Comparison of ENCODE assay signal across 18 cellular contexts in genomic region chrX:120671963-120672362, GRCh38. TPM values are rescaled to one million over a fixed set of nuclear protein-coding genes. Genes with fewer than 3 reads are reported as not detected.
A peak's percentile ranks its signal among the peaks of the same experiment; 100 is the strongest.
DNase-seq lines count a peak whose midpoint lies in the region; ATAC-seq, FAIRE-seq and TF ChIP-seq lines count a peak whose summit lies in the region.
"Had no signal": no experiment of that assay in that cellular context is flagged by ENCODE, and none has a peak within 500 bp of the region (broad histone marks: within the 10 kb centered on the region; RNA-seq: fewer than 3 reads in every experiment).

No MANE protein-coding gene starts in this region.

- no peaks in the 10 kb centered on the region for H3K36me3 ChIP-seq in mesenchymal stem cell (ENCODE audit: control insufficient read depth in 1 of 2, insufficient read depth in 2 of 2, low read depth in 1 of 2, low read length in 2 of 2)
- no peaks in the 10 kb centered on the region for H3K36me3 ChIP-seq in Caco-2 (ENCODE audit: control insufficient read depth, insufficient read depth, low read length)
- H3K36me3 ChIP-seq: neural progenitor cell had no signal

- peak in 1 of 2 experiments; percentile 41; a peak in 2 of 6 replicates for ATAC-seq in A549
- ATAC-seq: activated CD8-positive, alpha-beta memory T cell treated with anti-CD3 and anti-CD28 coated beads, Interleukin-2, amount 10 ng/mL, durations not matched to agents 7 days and 5 days had no signal

- no peak overlapping the region for H2BK120ac ChIP-seq in mesenchymal stem cell (ENCODE audit: low read depth, low read length)

- H3K4me1 ChIP-seq in A549 (peaks cover 21% of the 10 kb centered on the region), mesenchymal stem cell (ENCODE audit: control insufficient read depth, insufficient read depth, low read depth, low read length) (peaks cover 1% of the 10 kb centered on the region), Caco-2 (no peaks in the 10 kb centered on the region)
- H3K4me1 ChIP-seq: neural progenitor cell had no signal

- peak overlapping the region; percentile 69 to 81 for H3K27ac ChIP-seq in A549
- H3K27ac ChIP-seq in coronary artery = peak overlapping the region; percentile 52 to 59
- no peak overlapping the region for H3K27ac ChIP-seq in mesenchymal stem cell (ENCODE audit: low read length, poor library complexity, severe bottlenecking)
- H3K27ac ChIP-seq: neural progenitor cell had no signal

- no peak overlapping the region for H3K27ac Mint-ChIP-seq in Caco-2 (ENCODE audit: unreplicated experiment)
- H3K27ac Mint-ChIP-seq: activated CD8-positive, alpha-beta memory T cell treated with anti-CD3 and anti-CD28 coated beads, Interleukin-2, amount 10 ng/mL, durations not matched to agents 7 days and 5 days; CD8-positive, alpha-beta memory T cell; mesothelial cell of epicardium; neural progenitor cell; T-helper 2 cell treated with Interferon-gamma antibody and Interleukin-4, amounts not matched to agents 5 μg/mL and 100 μg/mL, for 36 hours had no signal

- H3K14ac ChIP-seq in mesenchymal stem cell (ENCODE audit: low read length in 2 of 2) = no peak overlapping the region

- POLR2A ChIA-PET in A549 (lab: Yijun Ruan, JAX) = interaction anchor here (1.1 kb wide), 1 partner anchor 68 kb away, joined by 5 read pairs; the partner anchor contains the start of gene MCTS1
- POLR2A ChIA-PET in Caco-2 (lab: Charles Lee) = interaction anchor here (0.5 kb wide), 1 partner anchor 111 kb away, joined by 5 read pairs; no protein-coding TSS in a partner anchor

- H3K27me3 ChIP-seq in mesenchymal stem cell (ENCODE audit: control insufficient read depth in 1 of 2, insufficient read depth in 1 of 2, low read length in 2 of 2) (no peaks in the 10 kb centered on the region), Caco-2 (replicated peaks; ENCODE audit: control insufficient read depth, insufficient read depth, low read length) (no peaks in the 10 kb centered on the region)
- H3K27me3 ChIP-seq: neural progenitor cell had no signal

- FAIRE-seq in A549 (lab: Jason Lieb, UNC) = no peak

- DNase-seq in A549 (ENCODE audit: low read depth in 1 of 2, low spot score in 1 of 2) (peak in 1 of 2 experiments; percentile 2), MV-4-11 (lab: John Stamatoyannopoulos, UW) (peak; percentile 32), coronary artery (ENCODE audit: low spot score) (no peak), mesenchymal stem cell (no peak), Caco-2 (no peak), RPMI8226 (no peak), activated T-cell treated with anti-CD3 and anti-CD28 coated beads for 4 hours (no peak), EL (no peak)
- DNase-seq: activated CD4-positive, alpha-beta T cell treated with anti-CD3 and anti-CD28 coated beads for 1 hour; activated CD8-positive, alpha-beta memory T cell treated with anti-CD3 and anti-CD28 coated beads, Interleukin-2, amount 10 ng/mL, durations not matched to agents 7 days and 5 days; amygdala; CD8-positive, alpha-beta memory T cell; Kasumi-1; NCI-H446; SIG-M5 had no signal

- no peaks in the 10 kb centered on the region for H3K36me3 Mint-ChIP-seq in Caco-2 (ENCODE audit: insufficient read depth, unreplicated experiment)
- H3K36me3 Mint-ChIP-seq: CD8-positive, alpha-beta memory T cell; mesothelial cell of epicardium; neural progenitor cell had no signal

- H4K8ac ChIP-seq in mesenchymal stem cell (ENCODE audit: low read length) = no peak overlapping the region

- H2BK15ac ChIP-seq in mesenchymal stem cell (ENCODE audit: low read depth, poor library complexity, severe bottlenecking) = no peak overlapping the region

- TF ChIP-seq EP300 in A549 (IDR thresholded peaks at IDR 0.05) = no peak

- H3K4me1 Mint-ChIP-seq in Caco-2 (ENCODE audit: low read depth, unreplicated experiment) = peaks cover 6% of the 10 kb centered on the region
- H3K4me1 Mint-ChIP-seq: CD8-positive, alpha-beta memory T cell; neural progenitor cell had no signal

- H3K18ac ChIP-seq in mesenchymal stem cell (ENCODE audit: low read depth in 1 of 2, low read length in 2 of 2) = no peak overlapping the region

- H3K79me1 ChIP-seq in mesenchymal stem cell (replicated peaks; ENCODE audit: low read length, poor library complexity, severe bottlenecking) = no peaks in the 10 kb centered on the region

- H2AFZ ChIP-seq in mesenchymal stem cell (ENCODE audit: low read depth, low read length) = no peak overlapping the region
- H2AFZ ChIP-seq: neural progenitor cell had no signal

- no peak overlapping the region for H2AK5ac ChIP-seq in mesenchymal stem cell (ENCODE audit: low read length, severe bottlenecking)

- intact Hi-C loops in Caco-2 (cut with micrococcal nuclease; ENCODE audit: unreplicated experiment) = no loop called here

- no peak overlapping the region for H2BK12ac ChIP-seq in mesenchymal stem cell (ENCODE audit: low read length in 2 of 2)

- no peak overlapping the region for H3K4ac ChIP-seq in mesenchymal stem cell (ENCODE audit: low read depth in 1 of 2, low read length in 2 of 2)

- CTCF ChIA-PET in A549 (lab: Yijun Ruan, JAX) (no interaction called here), Caco-2 (lab: Charles Lee) (no interaction called here)

- H3K9ac ChIP-seq in mesenchymal stem cell (ENCODE audit: low read length) = peak overlapping the region; percentile 55
- H3K9ac ChIP-seq: neural progenitor cell had no signal

- no peaks in the 10 kb centered on the region for H3K9me3 Mint-ChIP-seq in Caco-2 (ENCODE audit: unreplicated experiment)
- H3K9me3 Mint-ChIP-seq: CD8-positive, alpha-beta memory T cell; neural progenitor cell had no signal

- H3K27me3 Mint-ChIP-seq in Caco-2 (ENCODE audit: insufficient read depth, unreplicated experiment) = no peaks in the 10 kb centered on the region
- H3K27me3 Mint-ChIP-seq: activated CD8-positive, alpha-beta memory T cell treated with anti-CD3 and anti-CD28 coated beads, Interleukin-2, amount 10 ng/mL, durations not matched to agents 7 days and 5 days; CD8-positive, alpha-beta memory T cell had no signal

- H3K4me2 ChIP-seq in A549 = peak overlapping the region; percentile 37
- H3K4me2 ChIP-seq in mesenchymal stem cell (ENCODE audit: low read length, poor library complexity, severe bottlenecking) = no peak overlapping the region
- H3K4me2 ChIP-seq: neural progenitor cell had no signal

- no peak for TF ChIP-seq RAD21 in A549 (conservative IDR thresholded peaks at IDR 0.05 in 1 of 2, IDR thresholded peaks at IDR 0.05 in 1 of 2)

- TF ChIP-seq CTCF in A549 (IDR thresholded peaks at IDR 0.05) (no peak), coronary artery (IDR thresholded peaks at IDR 0.05) (no peak), Caco-2 (IDR thresholded peaks at IDR 0.05; ENCODE audit: insufficient read depth in 1 of 2, low read depth in 1 of 2, low read length in 1 of 2, severe bottlenecking in 1 of 2, unreplicated experiment in 1 of 2) (no peak)

- no peak for TF ChIP-seq POLR2A in A549 (IDR thresholded peaks at IDR 0.05; ENCODE audit: low read length)

- H3K23ac ChIP-seq in mesenchymal stem cell (ENCODE audit: low read length in 2 of 2) = no peak overlapping the region

- H3K4me3 Mint-ChIP-seq in Caco-2 (ENCODE audit: unreplicated experiment) = no peak overlapping the region
- H3K4me3 Mint-ChIP-seq: activated CD8-positive, alpha-beta memory T cell treated with anti-CD3 and anti-CD28 coated beads, Interleukin-2, amount 10 ng/mL, durations not matched to agents 7 days and 5 days; CD8-positive, alpha-beta memory T cell; mesothelial cell of epicardium; neural progenitor cell; T-helper 2 cell treated with Interferon-gamma antibody and Interleukin-4, amounts not matched to agents 5 μg/mL and 100 μg/mL, for 36 hours had no signal

- H4K91ac ChIP-seq in mesenchymal stem cell (ENCODE audit: low read length) = no peak overlapping the region

- H3K4me3 ChIP-seq in A549 (no peak overlapping the region), coronary artery (no peak overlapping the region), mesenchymal stem cell (ENCODE audit: insufficient read depth in 1 of 2, low read depth in 1 of 2, low read length in 2 of 2) (no peak overlapping the region), Caco-2 (ENCODE audit: low read depth, low read length) (no peak overlapping the region)
- H3K4me3 ChIP-seq: neural progenitor cell had no signal

- no peaks in the 10 kb centered on the region for H3K9me3 ChIP-seq in A549
- no peaks in the 10 kb centered on the region for H3K9me3 ChIP-seq in mesenchymal stem cell (ENCODE audit: control insufficient read depth, low read length)
- H3K9me3 ChIP-seq in Caco-2 = no peaks in the 10 kb centered on the region

- H2BK5ac ChIP-seq in mesenchymal stem cell (ENCODE audit: low read depth, low read length, poor library complexity, severe bottlenecking) = no peak overlapping the region

- no TSS peak for BruUV-seq in Caco-2 (replicated peaks; lab: Mats Ljungman, UMichigan)

TF ChIP-seq in A549, 52 proteins besides CTCF, POLR2A, EP300 and RAD21 (continues in another document):
- TF ChIP-seq EHMT2 (IDR thresholded peaks at IDR 0.05; ENCODE audit: low read depth) = no peak
- TF ChIP-seq CBX2 (IDR thresholded peaks at IDR 0.05; ENCODE audit: borderline replicate concordance, low read depth) = no peak
- TF ChIP-seq HMGXB4 (CRISPR knock-in tag; IDR thresholded peaks at IDR 0.05; ENCODE audit: borderline replicate concordance) = no peak
- no peak for TF ChIP-seq NR3C1 (IDR thresholded peaks at IDR 0.05)
- TF ChIP-seq KDM5A (IDR thresholded peaks at IDR 0.05) = no peak
- no peak for TF ChIP-seq FOXS1 (CRISPR knock-in tag; IDR thresholded peaks at IDR 0.05)
- TF ChIP-seq HOXB13 (CRISPR knock-in tag; IDR thresholded peaks at IDR 0.05; ENCODE audit: low read depth) = no peak
- TF ChIP-seq BHLHE40 (IDR thresholded peaks at IDR 0.05; ENCODE audit: low read depth, low read length) = no peak

RNA-seq across cellular contexts. Expression of gene C1GALT1C1, which starts 42.1 kb away (rescaled TPM):
- polyA plus RNA-seq in A549 (2011; rRNA removed) (46.0 and 49.6 TPM in 2 replicates), A549 (2017; fragmentation: RNase III; extraction: RNeasy Plus Mini Kit Qiagen cat#74134 plus additional on column Dnase treatment) (35.9 to 42.8 TPM (median 38.4 TPM) in 3 replicates)
- polyA plus RNA-seq in A549 (2012; cell fraction: cytosol; rRNA removed) = 14.9 and 19.1 TPM in 2 replicates
- 14.4 and 16.9 TPM in 2 replicates for polyA plus RNA-seq in A549 (2012; cell fraction: nucleus; rRNA removed)
- 5.9 and 9.4 TPM in 2 replicates for polyA minus RNA-seq in A549 (2011; rRNA and poly(A)+ RNA removed)
- 24.8 TPM for polyA plus RNA-seq in mesenchymal stem cell (2013, experiment 1 of 2)
- 25.5 TPM for polyA plus RNA-seq in mesenchymal stem cell (2013, experiment 2 of 2)
- total RNA-seq in Caco-2 (2022) = 12.7 and 15.3 TPM in 2 replicates
